Comparison of ENCODE assay signal across 18 cellular contexts in genomic region chr16:577796-578195, GRCh38. TPM values are rescaled to one million over a fixed set of nuclear protein-coding genes. Genes with fewer than 3 reads are reported as not detected.
DNase-seq lines count a peak whose midpoint lies in the region; FAIRE-seq and TF ChIP-seq lines count a peak whose summit lies in the region.
"Had no signal": no experiment of that assay in that cellular context is flagged by ENCODE, and none has a peak within 500 bp of the region (broad histone marks: within the 10 kb centered on the region; RNA-seq: fewer than 3 reads in every experiment).

No MANE protein-coding gene starts in this region.

- no peak for TF ChIP-seq EP300 in H1 (IDR thresholded peaks at IDR 0.05; ENCODE audit: borderline replicate concordance in 1 of 2, low read depth in 2 of 2, low read length in 2 of 2)

- H3K9me3 ChIP-seq in Karpas-422 (ENCODE audit: low read length) (no peaks in the 10 kb centered on the region), H1 (ENCODE audit: insufficient read depth in 2 of 2, low read depth in 1 of 2, low read length in 1 of 2) (no peaks in the 10 kb centered on the region)

- H2BK120ac ChIP-seq in H1 (replicated peaks; ENCODE audit: low read depth, low read length), result no peak overlapping the region

- no peaks in the 10 kb centered on the region for H3K79me1 ChIP-seq in H1 (ENCODE audit: low read depth, low read length)

- no peak overlapping the region for H3K18ac ChIP-seq in H1 (ENCODE audit: extremely low read depth, low read length)

- H3K36me3 ChIP-seq in Karpas-422 (ENCODE audit: insufficient read depth, low read length) (no peaks in the 10 kb centered on the region), H1 (ENCODE audit: control insufficient read depth in 2 of 4, insufficient read depth in 4 of 4, low read length in 3 of 4) (peaks cover 0 to 16% (median 0%) of the 10 kb centered on the region in 4 experiments; a peak in 3 of 8 replicates)

- no peak for FAIRE-seq in H1 (lab: Jason Lieb, UNC)
- FAIRE-seq: A204.1, G401.6, GM12891, GM19239, H54 had no signal

- 0 out of 2 replicates have a peak overlapping the region, but pooled peaks have one; percentile 41 for H3K9ac ChIP-seq in Karpas-422 (ENCODE audit: low read length)
- no peak overlapping the region for H3K9ac ChIP-seq in H1 (replicated peaks in 1 of 4; ENCODE audit: extremely low read depth in 1 of 4, low read depth in 3 of 4, low read length in 3 of 4)

- DNase-seq in Karpas-422 (no peak), H1 (ENCODE audit: low read depth in 1 of 2, low spot score in 2 of 2) (no peak), DMS53 treated with DMSO at 0.1 percent for 48 hours (lab: John Stamatoyannopoulos, UW; ENCODE audit: unreplicated experiment) (no peak), AML-193 (lab: John Stamatoyannopoulos, UW) (no peak)
- no peak for DNase-seq in activated T-cell treated with anti-CD3 and anti-CD28 coated beads, Interleukin-2, amount 50 U/mL, for 48 hours
- DNase-seq: ACHN; CD8-positive, alpha-beta T cell; COR-L47; DMS 273 treated with DMSO at 0.1 percent for 48 hours; DMS53; HCEC 1CT had no signal

- POLR2A ChIA-PET in H1 (lab: Charles Lee; ENCODE audit: partially characterized antibody), result interaction anchor here (1.2 to 7.9 kb wide), 4 partner anchors 10 to 55 kb away, joined by 3 to 58 read pairs (median 5); partner anchors contain the start of genes CAPN15, NHLRC4, PIGQ and WFIKKN1

- no peak overlapping the region for H4K5ac ChIP-seq in H1 (ENCODE audit: insufficient read length, low read depth, low read length)

- H4K20me1 ChIP-seq in Karpas-422 (ENCODE audit: insufficient read depth, low read depth, low read length) (no peaks in the 10 kb centered on the region), H1 (replicated peaks in 1 of 2; ENCODE audit: control insufficient read depth in 1 of 2, insufficient read depth in 2 of 2, low read length in 2 of 2) (peaks cover 0 to 12% of the 10 kb centered on the region in 2 experiments)

- H3K4me3 ChIP-seq in Karpas-422 (ENCODE audit: low read length) (no peak overlapping the region), H1 (ENCODE audit: extremely low read depth in 1 of 4, insufficient read depth in 2 of 4, low read depth in 3 of 4, low read length in 4 of 4) (no peak overlapping the region)

- H2BK15ac ChIP-seq in H1 (ENCODE audit: low read length), result no peak overlapping the region

- H3K4me1 ChIP-seq in Karpas-422 (ENCODE audit: low read length), result peaks cover 34% of the 10 kb centered on the region
- H3K4me1 ChIP-seq in H1 (replicated peaks in 1 of 4; ENCODE audit: control insufficient read depth in 3 of 4, insufficient read depth in 4 of 4, low read length in 3 of 4), result peaks cover 0 to 5% (median 2%) of the 10 kb centered on the region in 4 experiments; a peak in 4 of 7 replicates

- H3K27me3 ChIP-seq in Karpas-422 (ENCODE audit: low read length), result no peaks in the 10 kb centered on the region
- no peaks in the 10 kb centered on the region for H3K27me3 ChIP-seq in H1 (replicated peaks in 1 of 4; ENCODE audit: control insufficient read depth in 3 of 4, extremely low read depth in 1 of 4, insufficient read depth in 3 of 4, low read length in 3 of 4)

- H3K14ac ChIP-seq in H1 (ENCODE audit: insufficient read length), result no peak overlapping the region

- no peak overlapping the region for H2AK5ac ChIP-seq in H1 (ENCODE audit: low read depth, low read length)

- H3K9me2 ChIP-seq in Karpas-422 (replicated peaks; ENCODE audit: insufficient read depth, low read length), result no peaks in the 10 kb centered on the region

- H3K4ac ChIP-seq in H1 (replicated peaks; ENCODE audit: insufficient read length, low read depth, low read length), result no peak overlapping the region

- H3K4me2 ChIP-seq in Karpas-422 (ENCODE audit: low read depth, low read length, poor library complexity, severe bottlenecking) (no peak overlapping the region), H1 (ENCODE audit: insufficient read depth in 1 of 2, low read depth in 2 of 2, low read length in 2 of 2) (no peak overlapping the region; a peak in 1 of 4 replicates)

- H3K27ac ChIP-seq in Karpas-422 (ENCODE audit: low read length) (peak overlapping the region; percentile 86), H1 (ENCODE audit: low read depth, low read length) (no peak overlapping the region)

- TF ChIP-seq POLR2A in H1 (IDR thresholded peaks at IDR 0.05; ENCODE audit: control extremely low read depth in 1 of 2, low read depth in 2 of 2, low read length in 2 of 2), result no peak

- H3K79me2 ChIP-seq in Karpas-422 (ENCODE audit: low read length) (no peaks in the 10 kb centered on the region), H1 (ENCODE audit: control insufficient read depth in 1 of 2, insufficient read depth in 2 of 2, low read length in 2 of 2) (no peaks in the 10 kb centered on the region)

- no peak overlapping the region for H3K23ac ChIP-seq in H1 (ENCODE audit: insufficient read length)

- no peak for TF ChIP-seq CTCF in H1 (IDR thresholded peaks at IDR 0.05; ENCODE audit: control extremely low read depth in 1 of 3, insufficient read depth in 1 of 3, low read depth in 1 of 3, low read length in 3 of 3)

- H3K56ac ChIP-seq in H1 (replicated peaks; ENCODE audit: insufficient read length, low read depth, low read length), result no peak overlapping the region

- no peak overlapping the region for H2AFZ ChIP-seq in Karpas-422 (ENCODE audit: low read length)
- H2AFZ ChIP-seq in H1 (ENCODE audit: low read length), result no peak overlapping the region

- H2BK20ac ChIP-seq in H1 (ENCODE audit: low read length), result no peak overlapping the region

- H2BK12ac ChIP-seq in H1 (ENCODE audit: low read depth, low read length), result no peak overlapping the region

- CTCF ChIA-PET in H1 (lab: Charles Lee; ENCODE audit: partially characterized antibody), result interaction anchor here (1.0 to 4.8 kb wide), 11 partner anchors 9 to 216 kb away, joined by 3 to 30 read pairs (median 6); no protein-coding TSS in a partner anchor

- no peak overlapping the region for H2BK5ac ChIP-seq in H1 (ENCODE audit: low read depth, low read length)

- H4K8ac ChIP-seq in H1 (ENCODE audit: extremely low read depth, insufficient read depth, low read length), result peak overlapping the region; percentile 79

- 87% methylated on average over 11 of the region's 13 CpGs; no CpG with 5 or more reads in 1 of the 2 experiments for WGBS in H1 (ENCODE audit: extremely low coverage in 1 of 2, insufficient coverage in 1 of 2, insufficient read length in 1 of 2, insufficient replicate concordance in 2 of 2, low coverage in 1 of 2, low lambda C conversion rate in 2 of 2, missing lambda C conversion rate in 1 of 2), 2 experiments

- H4K91ac ChIP-seq in H1 (replicated peaks; ENCODE audit: insufficient read length, low read length), result no peak overlapping the region

- no peaks in the 10 kb centered on the region for H3K23me2 ChIP-seq in H1 (ENCODE audit: low read depth, low read length)

- no peak for TF ChIP-seq RAD21 in H1 (IDR thresholded peaks at IDR 0.05 in 1 of 2, conservative IDR thresholded peaks at IDR 0.05 in 1 of 2; ENCODE audit: low read depth in 2 of 2, low read length in 2 of 2)

RNA-seq across cellular contexts. Expression of gene PIGQ, which starts 8.0 kb away (rescaled TPM):
- 35.7 and 64.3 TPM in 2 replicates for total RNA-seq in Karpas-422 (2014; rRNA removed; shearing (Covaris generic); ENCODE audit: low replicate concordance)
- 34.2 and 36.0 TPM in 2 replicates for total RNA-seq in H1 (2021; fragmentation: NEBNext Ultra II Directional; extraction: Animal tissue kit (Norgen Biotek cat#: 25700))
- polyA plus RNA-seq in H1 (2011; rRNA removed), result 49.2 and 80.4 TPM in 2 replicates
- 56.8 TPM for polyA plus RNA-seq in H1 (2011; cell fraction: cytosol; rRNA removed)
- polyA plus RNA-seq in H1 (2011; cell fraction: nucleus; rRNA removed), result 283 TPM
- 20.8 to 38.5 TPM (median 33.9 TPM) in 4 replicates for polyA plus RNA-seq in H1 (2012, experiment 1 of 2)
- 26.0 TPM for polyA plus RNA-seq in H1 (2012, experiment 2 of 2)
- polyA plus RNA-seq in H1 (2013, experiment 1 of 2), result 24.1 TPM
- polyA plus RNA-seq in H1 (2013, experiment 2 of 2), result 22.7 TPM
- 30.5 and 36.4 TPM in 2 replicates for polyA minus RNA-seq in H1 (2011; rRNA and poly(A)+ RNA removed)
- polyA minus RNA-seq in H1 (2011; cell fraction: cytosol; rRNA and poly(A)+ RNA removed), result 24.4 TPM
- 73.6 TPM for polyA minus RNA-seq in H1 (2011; cell fraction: nucleus; rRNA and poly(A)+ RNA removed)

RNA-seq across cellular contexts. Expression of gene NHLRC4, which starts 11.0 kb away (rescaled TPM):
- total RNA-seq in Karpas-422 (2014; rRNA removed; shearing (Covaris generic); ENCODE audit: low replicate concordance), result 3.7 and 5.9 TPM in 2 replicates
- total RNA-seq in H1 (2021; fragmentation: NEBNext Ultra II Directional; extraction: Animal tissue kit (Norgen Biotek cat#: 25700)), result 0.75 and 0.76 TPM in 2 replicates
- 0.60 and 0.72 TPM in 2 replicates for polyA plus RNA-seq in H1 (2011; rRNA removed)
- polyA plus RNA-seq in H1 (2011; cell fraction: cytosol; rRNA removed), result 0.78 TPM
- polyA plus RNA-seq in H1 (2011; cell fraction: nucleus; rRNA removed), result 1.7 TPM
- 0.56 to 0.72 TPM (median 0.63 TPM) in 4 replicates for polyA plus RNA-seq in H1 (2012, experiment 1 of 2)
- polyA plus RNA-seq in H1 (2012, experiment 2 of 2), result 0.76 TPM
- 0.26 TPM for polyA plus RNA-seq in H1 (2013, experiment 1 of 2)
- polyA plus RNA-seq in H1 (2013, experiment 2 of 2), result 0.33 TPM
- polyA minus RNA-seq in H1 (2011; rRNA and poly(A)+ RNA removed), result 0.09 and 0.20 TPM in 2 replicates
- not detected for polyA minus RNA-seq in H1 (2011; cell fraction: cytosol; rRNA and poly(A)+ RNA removed)
- polyA minus RNA-seq in H1 (2011; cell fraction: nucleus; rRNA and poly(A)+ RNA removed), result 1.5 TPM

RNA-seq across cellular contexts. Expression of gene RAB40C, which starts 12.1 kb away (rescaled TPM):
- 5.9 and 11.3 TPM in 2 replicates for total RNA-seq in Karpas-422 (2014; rRNA removed; shearing (Covaris generic); ENCODE audit: low replicate concordance)
- total RNA-seq in H1 (2021; fragmentation: NEBNext Ultra II Directional; extraction: Animal tissue kit (Norgen Biotek cat#: 25700)), result 15.6 and 17.8 TPM in 2 replicates
- polyA plus RNA-seq in H1 (2011; rRNA removed), result 13.9 and 18.6 TPM in 2 replicates
- 14.4 TPM for polyA plus RNA-seq in H1 (2011; cell fraction: cytosol; rRNA removed)
- polyA plus RNA-seq in H1 (2011; cell fraction: nucleus; rRNA removed), result 23.9 TPM
- polyA plus RNA-seq in H1 (2012, experiment 1 of 2), result 11.4 to 19.2 TPM (median 15.6 TPM) in 4 replicates
- polyA plus RNA-seq in H1 (2012, experiment 2 of 2), result 13.6 TPM
- polyA plus RNA-seq in H1 (2013, experiment 1 of 2), result 11.3 TPM
- polyA plus RNA-seq in H1 (2013, experiment 2 of 2), result 11.7 TPM
- polyA minus RNA-seq in H1 (2011; rRNA and poly(A)+ RNA removed), result 5.9 and 6.8 TPM in 2 replicates
- polyA minus RNA-seq in H1 (2011; cell fraction: cytosol; rRNA and poly(A)+ RNA removed), result 8.4 TPM
- 8.9 TPM for polyA minus RNA-seq in H1 (2011; cell fraction: nucleus; rRNA and poly(A)+ RNA removed)

RNA-seq across cellular contexts. Expression of gene PRR35, which starts 17.6 kb away (rescaled TPM):
- total RNA-seq in Karpas-422 (2014; rRNA removed; shearing (Covaris generic); ENCODE audit: low replicate concordance), result not detected in 2 replicates
- total RNA-seq in H1 (2021; fragmentation: NEBNext Ultra II Directional; extraction: Animal tissue kit (Norgen Biotek cat#: 25700)), result 0.50 and 0.61 TPM in 2 replicates
- polyA plus RNA-seq in H1 (2011; rRNA removed), result 0.38 and 0.52 TPM in 2 replicates
- polyA plus RNA-seq in H1 (2011; cell fraction: cytosol; rRNA removed), result 0.44 TPM
- 1.3 TPM for polyA plus RNA-seq in H1 (2011; cell fraction: nucleus; rRNA removed)
- polyA plus RNA-seq in H1 (2012, experiment 1 of 2), result 0.21 to 0.55 TPM (median 0.41 TPM) in 4 replicates
- 0.25 TPM for polyA plus RNA-seq in H1 (2012, experiment 2 of 2)
- polyA plus RNA-seq in H1 (2013, experiment 1 of 2), result 0.45 TPM
- 0.53 TPM for polyA plus RNA-seq in H1 (2013, experiment 2 of 2)
- 0.10 TPM in 1 of 2 replicates, not detected in the other for polyA minus RNA-seq in H1 (2011; rRNA and poly(A)+ RNA removed)
- 0.51 TPM for polyA minus RNA-seq in H1 (2011; cell fraction: cytosol; rRNA and poly(A)+ RNA removed)
- polyA minus RNA-seq in H1 (2011; cell fraction: nucleus; rRNA and poly(A)+ RNA removed), result 0.30 TPM
- total RNA-seq: CD8-positive, alpha-beta T cell; HT-29 had no signal
- polyA plus RNA-seq: BJ had no signal

RNA-seq across cellular contexts. Expression of gene CAPN15, which starts 50.3 kb away (rescaled TPM):
- 26.7 and 51.3 TPM in 2 replicates for total RNA-seq in Karpas-422 (2014; rRNA removed; shearing (Covaris generic); ENCODE audit: low replicate concordance)
- 74.6 and 76.9 TPM in 2 replicates for total RNA-seq in H1 (2021; fragmentation: NEBNext Ultra II Directional; extraction: Animal tissue kit (Norgen Biotek cat#: 25700))
- 38.9 and 68.4 TPM in 2 replicates for polyA plus RNA-seq in H1 (2011; rRNA removed)
- 40.1 TPM for polyA plus RNA-seq in H1 (2011; cell fraction: cytosol; rRNA removed)
- polyA plus RNA-seq in H1 (2011; cell fraction: nucleus; rRNA removed), result 97.9 TPM
- polyA plus RNA-seq in H1 (2012, experiment 1 of 2), result 28.0 to 47.8 TPM (median 43.1 TPM) in 4 replicates
- polyA plus RNA-seq in H1 (2012, experiment 2 of 2), result 29.7 TPM
- 37.4 TPM for polyA plus RNA-seq in H1 (2013, experiment 1 of 2)
- polyA plus RNA-seq in H1 (2013, experiment 2 of 2), result 36.4 TPM
- 13.1 and 15.2 TPM in 2 replicates for polyA minus RNA-seq in H1 (2011; rRNA and poly(A)+ RNA removed)
- polyA minus RNA-seq in H1 (2011; cell fraction: cytosol; rRNA and poly(A)+ RNA removed), result 74.6 TPM
- polyA minus RNA-seq in H1 (2011; cell fraction: nucleus; rRNA and poly(A)+ RNA removed), result 33.7 TPM
